ENCODE assay signal across 30 cellular contexts in the genomic region with DNA sequence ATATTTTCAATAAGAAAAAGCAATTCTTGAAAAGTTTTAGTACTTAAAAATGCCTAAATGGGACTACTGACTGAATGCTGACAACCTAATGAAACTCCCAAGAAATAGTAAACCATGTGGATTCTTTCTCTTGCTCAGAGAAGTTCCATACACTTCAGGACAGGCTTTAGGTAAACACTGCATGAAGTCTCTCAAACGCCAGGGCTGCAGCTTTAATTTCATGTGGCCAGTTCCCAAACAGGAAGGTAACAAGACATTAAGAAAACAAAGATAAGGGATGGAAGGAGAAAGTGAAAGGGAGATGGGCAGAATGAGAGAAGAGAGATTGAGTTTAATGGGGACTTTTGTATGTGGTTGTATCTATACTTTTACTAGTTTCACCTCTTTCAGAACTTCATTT.
"Had no signal": no experiment of that assay in that cellular context is flagged by ENCODE, and none has a peak within 500 bp of the region (broad histone marks: within the 10 kb centered on the region; RNA-seq: fewer than 3 reads in every experiment).

No MANE protein-coding gene starts in this region.

- H3K27ac Mint-ChIP-seq: activated CD4-positive, alpha-beta T cell treated with anti-CD3 and anti-CD28 coated beads for 36 hours; activated CD4-positive, alpha-beta T cell treated with anti-CD3 and anti-CD28 coated beads, Interleukin-2, amount 10 ng/mL, durations not matched to agents 7 days and 5 days; activated naive CD4-positive, alpha-beta T cell treated with anti-CD3 and anti-CD28 coated beads, Interleukin-2, amount 10 ng/mL, durations not matched to agents 7 days and 5 days; activated naive CD8-positive, alpha-beta T cell; activated naive CD8-positive, alpha-beta T cell treated with anti-CD3 and anti-CD28 coated beads, Interleukin-2, amount 50 U/mL, for 24 hours; activated T-helper 1 cell treated with anti-CD3 and anti-CD28 coated beads, Interleukin-12 subunit alpha, Interleukin-12 subunit beta, Interleukin-2, Interleukin-4 antibody, amounts not matched to agents 30 ng/mL and 10 ng/mL and 1 ng/mL, durations not matched to agents 14 hours and 24 hours and 36 hours; brain; T-helper 2 cell treated with Interferon-gamma antibody and Interleukin-4, amounts not matched to agents 5 μg/mL and 100 μg/mL, for 36 hours; WTC11 had no signal

- H3K36me3 Mint-ChIP-seq: activated naive CD4-positive, alpha-beta T cell treated with anti-CD3 and anti-CD28 coated beads, Interleukin-2, amount 10 ng/mL, durations not matched to agents 7 days and 5 days; activated naive CD8-positive, alpha-beta T cell; brain; WTC11 had no signal

- H3K4me3 Mint-ChIP-seq: activated CD4-positive, alpha-beta T cell treated with anti-CD3 and anti-CD28 coated beads for 36 hours; activated CD4-positive, alpha-beta T cell treated with anti-CD3 and anti-CD28 coated beads, Interleukin-2, amount 10 ng/mL, durations not matched to agents 7 days and 5 days; activated naive CD4-positive, alpha-beta T cell treated with anti-CD3 and anti-CD28 coated beads, Interleukin-2, amount 10 ng/mL, durations not matched to agents 7 days and 5 days; activated naive CD8-positive, alpha-beta T cell; activated naive CD8-positive, alpha-beta T cell treated with anti-CD3 and anti-CD28 coated beads, Interleukin-2, amount 50 U/mL, for 24 hours; activated T-cell treated with anti-CD3 and anti-CD28 coated beads, Interleukin-2, amount 50 U/mL, for 4 hours; activated T-helper 1 cell treated with anti-CD3 and anti-CD28 coated beads, Interleukin-12 subunit alpha, Interleukin-12 subunit beta, Interleukin-2, Interleukin-4 antibody, amounts not matched to agents 30 ng/mL and 10 ng/mL and 1 ng/mL, durations not matched to agents 14 hours and 24 hours and 36 hours; brain; T-helper 2 cell treated with Interferon-gamma antibody and Interleukin-4, amounts not matched to agents 5 μg/mL and 100 μg/mL, for 36 hours; WTC11 had no signal

- H3K36me3 ChIP-seq: SJCRH30 had no signal

- H3K27ac ChIP-seq: SJCRH30, SK-N-MC had no signal

- H3K4me3 ChIP-seq: SJCRH30, SK-N-MC had no signal

- H3K4me1 Mint-ChIP-seq: activated CD4-positive, alpha-beta T cell treated with anti-CD3 and anti-CD28 coated beads for 36 hours; activated CD4-positive, alpha-beta T cell treated with anti-CD3 and anti-CD28 coated beads, Interleukin-2, amount 10 ng/mL, durations not matched to agents 7 days and 5 days; activated naive CD4-positive, alpha-beta T cell treated with anti-CD3 and anti-CD28 coated beads, Interleukin-2, amount 10 ng/mL, durations not matched to agents 7 days and 5 days; activated naive CD8-positive, alpha-beta T cell treated with anti-CD3 and anti-CD28 coated beads, Interleukin-2, amount 50 U/mL, for 24 hours had no signal

- H3K4me1 ChIP-seq: SJCRH30 had no signal

- H3K9me3 ChIP-seq: SJCRH30 had no signal

- H3K27me3 ChIP-seq: SJCRH30 had no signal

- ATAC-seq: activated CD4-positive, alpha-beta T cell treated with anti-CD3 and anti-CD28 coated beads for 36 hours; activated CD4-positive, CD25-positive, alpha-beta regulatory T cell treated with anti-CD3 and anti-CD28 coated beads, Interleukin-2, amount 50 U/mL, for 24 hours; activated naive CD8-positive, alpha-beta T cell treated with anti-CD3 and anti-CD28 coated beads, Interleukin-2, amount 50 U/mL, for 24 hours; activated T-cell treated with anti-CD3 and anti-CD28 coated beads, Interleukin-2, amount 50 U/mL, for 4 hours; Panc1; WTC11 had no signal

- H3K27me3 Mint-ChIP-seq: activated CD4-positive, alpha-beta T cell treated with anti-CD3 and anti-CD28 coated beads, Interleukin-2, amount 10 ng/mL, durations not matched to agents 7 days and 5 days; activated naive CD4-positive, alpha-beta T cell treated with anti-CD3 and anti-CD28 coated beads, Interleukin-2, amount 10 ng/mL, durations not matched to agents 7 days and 5 days; activated naive CD8-positive, alpha-beta T cell treated with anti-CD3 and anti-CD28 coated beads, Interleukin-2, amount 50 U/mL, for 24 hours had no signal

- DNase-seq: activated CD4-positive, alpha-beta T cell treated with anti-CD3 and anti-CD28 coated beads for 36 hours; activated CD4-positive, alpha-beta T cell treated with anti-CD3 and anti-CD28 coated beads, Interleukin-2, amount 10 ng/mL, durations not matched to agents 7 days and 5 days; activated CD4-positive, alpha-beta T cell treated with anti-CD3 and anti-CD28 coated beads, Interleukin-2, amount 50 U/mL, for 48 hours; activated CD8-positive, alpha-beta memory T cell treated with anti-CD3 and anti-CD28 coated beads, Interleukin-2, amount 50 U/mL, for 4 hours; activated gamma-delta T cell treated with Interleukin-2 at 50 U/mL for 16 hours; activated naive CD4-positive, alpha-beta T cell treated with anti-CD3 and anti-CD28 coated beads, Interleukin-2, amount 10 ng/mL, durations not matched to agents 7 days and 5 days; activated naive CD8-positive, alpha-beta T cell treated with anti-CD3 and anti-CD28 coated beads, Interleukin-2, amount 50 U/mL, for 24 hours; activated T-cell treated with anti-CD3 and anti-CD28 coated beads for 4 hours; activated T-cell treated with anti-CD3 and anti-CD28 coated beads, Interleukin-2, amount 50 U/mL, for 4 hours; anterior cingulate cortex; central memory CD4-positive, alpha-beta T cell; Karpas-422; NCI-H1105 treated with DMSO at 0.1 percent for 48 hours; NCI-H1436; NCI-H1694; NCI-H1930; NCI-H345; NCI-H526; NCI-H748 treated with DMSO at 0.1 percent for 48 hours; NK-92 treated with Interleukin-12 subunit alpha and Interleukin-12 subunit beta, amount 100 ng/mL, for 24 hours; SHP77; SJCRH30 had no signal

- H3K9me3 Mint-ChIP-seq: activated CD4-positive, alpha-beta T cell treated with anti-CD3 and anti-CD28 coated beads, Interleukin-2, amount 10 ng/mL, durations not matched to agents 7 days and 5 days; activated naive CD8-positive, alpha-beta T cell treated with anti-CD3 and anti-CD28 coated beads, Interleukin-2, amount 50 U/mL, for 24 hours; activated T-cell treated with anti-CD3 and anti-CD28 coated beads, Interleukin-2, amount 50 U/mL, for 4 hours; activated T-helper 1 cell treated with anti-CD3 and anti-CD28 coated beads, Interleukin-12 subunit alpha, Interleukin-12 subunit beta, Interleukin-2, Interleukin-4 antibody, amounts not matched to agents 30 ng/mL and 10 ng/mL and 1 ng/mL, durations not matched to agents 14 hours and 24 hours and 36 hours; brain; T-helper 2 cell treated with Interferon-gamma antibody and Interleukin-4, amounts not matched to agents 5 μg/mL and 100 μg/mL, for 36 hours; WTC11 had no signal
